ENCODE assay signal across 8 cellular contexts in genomic region chr12:15700595-15700994, GRCh38.
DNase-seq lines count a peak whose midpoint lies in the region; ATAC-seq, FAIRE-seq and TF ChIP-seq lines count a peak whose summit lies in the region.

No MANE protein-coding gene starts in this region.

- H3K27me3 ChIP-seq in astrocyte (ENCODE audit: insufficient read depth, low read length) (no peaks in the 10 kb centered on the region), right lobe of liver (no peaks in the 10 kb centered on the region)

- H3K36me3 ChIP-seq in astrocyte (ENCODE audit: insufficient read depth, low read length), result no peaks in the 10 kb centered on the region
- no peaks in the 10 kb centered on the region for H3K36me3 ChIP-seq in right lobe of liver

- no peaks in the 10 kb centered on the region for H3K9me3 ChIP-seq in astrocyte (ENCODE audit: insufficient read depth, low read depth, low read length)
- H3K9me3 ChIP-seq in right lobe of liver, result no peaks in the 10 kb centered on the region

- no peaks in the 10 kb centered on the region for H3K27me3 Mint-ChIP-seq in astrocyte (ENCODE audit: low read depth, unreplicated experiment)

- no peaks in the 10 kb centered on the region for H4K20me1 ChIP-seq in astrocyte (ENCODE audit: insufficient read depth, low read length)

- no peak for TF ChIP-seq CTCF in astrocyte (IDR thresholded peaks at IDR 0.05; ENCODE audit: insufficient read depth, low read depth, low read length)
- TF ChIP-seq CTCF in right lobe of liver (IDR thresholded peaks at IDR 0.05), result no peak

- DNase-seq in AG08396 (ENCODE audit: low spot score) (peak; percentile 46), HT1080 (ENCODE audit: low read depth) (peak; percentile 93), astrocyte (ENCODE audit: low read depth) (peak; percentile 96), right lobe of liver (no peak), nucleus accumbens (lab: John Stamatoyannopoulos, UW) (no peak)
- no peak for DNase-seq in activated effector memory CD4-positive, alpha-beta T cell treated with anti-CD3 and anti-CD28 coated beads, Interleukin-2, amount 50 U/mL, for 16 hours
- no peak for DNase-seq in central memory CD4-positive, alpha-beta T cell

- no peak overlapping the region for H3K4me3 Mint-ChIP-seq in astrocyte (ENCODE audit: unreplicated experiment)

- no peak overlapping the region for H2AFZ ChIP-seq in astrocyte (ENCODE audit: low read depth, low read length)

- H3K27ac ChIP-seq in astrocyte (ENCODE audit: low read depth, low read length) (peak overlapping the region; percentile 71), right lobe of liver (peak overlapping the region in 2 of 3 donors; percentile 4 to 39)

- no peaks in the 10 kb centered on the region for H3K9me3 Mint-ChIP-seq in astrocyte (ENCODE audit: unreplicated experiment)

- intact Hi-C loops in right lobe of liver (cut with DNase I), result no loop called here

- H3K27ac Mint-ChIP-seq in astrocyte (ENCODE audit: unreplicated experiment), result peak overlapping the region; percentile 91

- no peak for TF ChIP-seq POLR2A in right lobe of liver (IDR thresholded peaks at IDR 0.05)

- WGBS in right lobe of liver (ENCODE audit: insufficient coverage, low coverage, low lambda C conversion rate, missing lambda C conversion rate), result 60% methylated on average over 1 of the region's 1 CpG

- H3K4me1 Mint-ChIP-seq in astrocyte (ENCODE audit: low read depth, unreplicated experiment), result peaks cover 45% of the 10 kb centered on the region

- H3K4me3 ChIP-seq in astrocyte (ENCODE audit: insufficient read depth, low read depth, low read length) (no peak overlapping the region), right lobe of liver (no peak overlapping the region)

- FAIRE-seq in astrocyte (lab: Jason Lieb, UNC), result peak; percentile 99

- no peaks in the 10 kb centered on the region for H3K36me3 Mint-ChIP-seq in astrocyte (ENCODE audit: low read depth, unreplicated experiment)

- H3K4me1 ChIP-seq in astrocyte (ENCODE audit: insufficient read depth, low read length) (peaks cover 40% of the 10 kb centered on the region), right lobe of liver (peaks cover 0 to 9% (median 0%) of the 10 kb centered on the region in 4 donors)

- peaks cover 66% of the 10 kb centered on the region for H3K79me2 ChIP-seq in astrocyte (ENCODE audit: insufficient read depth, low read length)

- ATAC-seq in GM19351 (IDR thresholded peaks at IDR 0.05; ENCODE audit: unreplicated experiment) (peak; percentile 79), right lobe of liver (peak; percentile 43 to 60 (median 49))

- H3K4me2 ChIP-seq in astrocyte (ENCODE audit: low read length), result peak overlapping the region; percentile 65

- H3K9ac ChIP-seq in astrocyte (ENCODE audit: low read length), result no peak overlapping the region

Comparison
In these comparisons a context has a peak if more than half of its experiments do, and no peak if none do; other contexts are left out.
1. DNase-seq: peak in AG08396 (single experiment), HT1080 (single experiment) and astrocyte (single experiment); none in right lobe of liver (0 of 3), activated effector memory CD4-positive, alpha-beta T cell treated with anti-CD3 and anti-CD28 coated beads, Interleukin-2, amount 50 U/mL, for 16 hours (single experiment), central memory CD4-positive, alpha-beta T cell (single experiment) and nucleus accumbens (0 of 56).